Comparison of ENCODE assay signal across 15 cellular contexts in genomic region chr12:124668602-124669001, GRCh38.
DNase-seq lines count a peak whose midpoint lies in the region; TF ChIP-seq lines count a peak whose summit lies in the region.
"Had no signal": no experiment of that assay in that cellular context is flagged by ENCODE, and none has a peak within 500 bp of the region (broad histone marks: within the 10 kb centered on the region; RNA-seq: fewer than 3 reads in every experiment).

No MANE protein-coding gene starts in this region.

- no peak overlapping the region for H3K18ac ChIP-seq in trophoblast cell (ENCODE audit: low read length)
- H3K18ac ChIP-seq in mesendoderm (ENCODE audit: low read length), result no peak overlapping the region

- H4K8ac ChIP-seq in trophoblast cell (ENCODE audit: low read depth, low read length) (no peak overlapping the region), mesendoderm (ENCODE audit: low read depth, low read length) (no peak overlapping the region)

- in situ Hi-C loops in G401 (cut with HindIII; ENCODE audit: low sequenced_read_pairs), result no loop called here

- H3K79me2 ChIP-seq in trophoblast cell (ENCODE audit: control insufficient read depth, insufficient read depth, low read length, poor library complexity), result no peaks in the 10 kb centered on the region
- no peaks in the 10 kb centered on the region for H3K79me2 ChIP-seq in mesendoderm (ENCODE audit: control insufficient read depth, insufficient read depth, low read length)

- H3K4me1 ChIP-seq in trophoblast cell (ENCODE audit: control insufficient read depth in 1 of 2, insufficient read depth in 2 of 2, low read length in 2 of 2) (peaks cover 3 to 11% of the 10 kb centered on the region in 2 experiments), mesendoderm (ENCODE audit: control insufficient read depth, low read depth, low read length) (no peaks in the 10 kb centered on the region)

- H2BK5ac ChIP-seq in trophoblast cell (ENCODE audit: low read depth, low read length, poor library complexity), result no peak overlapping the region
- H2BK5ac ChIP-seq in mesendoderm (ENCODE audit: low read length), result no peak overlapping the region

- DNase-seq in G401 (ENCODE audit: low spot score) (peak; percentile 54), OCI-M1 (lab: John Stamatoyannopoulos, UW) (peak; percentile 40), fibroblast of the aortic adventitia (ENCODE audit: low read depth) (peak; percentile 67), trophoblast cell (no peak), NCI-H345 (lab: John Stamatoyannopoulos, UW) (no peak), lower leg skin (ENCODE audit: low spot score in 2 of 2) (no peak), mesendoderm (no peak), germinal center (ENCODE audit: low spot score) (no peak)
- DNase-seq: activated CD4-positive, CD25-positive, alpha-beta regulatory T cell treated with anti-CD3 and anti-CD28 coated beads, Interleukin-2, amount 50 U/mL, for 72 hours; activated naive CD8-positive, alpha-beta T cell treated with anti-CD3 and anti-CD28 coated beads, Interleukin-2, amount 10 ng/mL, durations not matched to agents 7 days and 5 days; hypothalamus; NCI-H1436; stimulated activated CD4-positive, alpha-beta T cell treated with anti-CD3 and anti-CD28 coated beads, Interleukin-1b, Interleukin-23, amount 100 ng/mL, for 48 hours had no signal

- H3K9me3 ChIP-seq in trophoblast cell (ENCODE audit: insufficient read depth, low read depth, low read length), result peaks cover 3% of the 10 kb centered on the region

- H3K56ac ChIP-seq in mesendoderm (ENCODE audit: low read length), result no peak overlapping the region

- no peak overlapping the region for H4K12ac ChIP-seq in trophoblast cell (ENCODE audit: low read depth, low read length)

- no peak overlapping the region for H3K14ac ChIP-seq in trophoblast cell (ENCODE audit: low read length)

- no peak overlapping the region for H3K4me3 ChIP-seq in fibroblast of the aortic adventitia (ENCODE audit: low read depth, low read length)
- H3K4me3 ChIP-seq in trophoblast cell (ENCODE audit: low read depth, low read length), result no peak overlapping the region
- no peak overlapping the region for H3K4me3 ChIP-seq in lower leg skin (ENCODE audit: low read depth, poor library complexity, severe bottlenecking)
- no peak overlapping the region for H3K4me3 ChIP-seq in mesendoderm (ENCODE audit: low read length)
- H3K4me3 ChIP-seq: GM12878, PC-9 had no signal

- no peak for TF ChIP-seq POLR2A in lower leg skin (IDR thresholded peaks at IDR 0.05)

- H3K4me2 ChIP-seq in trophoblast cell (ENCODE audit: low read length), result no peak overlapping the region
- no peak overlapping the region for H3K4me2 ChIP-seq in mesendoderm (ENCODE audit: low read length)
- H3K4me2 ChIP-seq: PC-9 had no signal

- no peak overlapping the region for H4K5ac ChIP-seq in mesendoderm (ENCODE audit: low read length)

- H3K79me1 ChIP-seq in trophoblast cell (ENCODE audit: low read length) (peaks cover 9% of the 10 kb centered on the region), mesendoderm (ENCODE audit: low read length) (no peaks in the 10 kb centered on the region)

- H3K9ac ChIP-seq in trophoblast cell (ENCODE audit: low read length) (no peak overlapping the region), mesendoderm (ENCODE audit: low read length) (no peak overlapping the region)

- no peak overlapping the region for H3K4ac ChIP-seq in trophoblast cell (ENCODE audit: low read depth, low read length)
- H3K4ac ChIP-seq in mesendoderm (ENCODE audit: low read depth, low read length), result no peak overlapping the region

- H2AK5ac ChIP-seq in trophoblast cell (ENCODE audit: low read length), result no peak overlapping the region
- no peak overlapping the region for H2AK5ac ChIP-seq in mesendoderm (ENCODE audit: low read length)

- H2BK12ac ChIP-seq in trophoblast cell (ENCODE audit: low read length), result peak overlapping the region; percentile 39

- H2BK15ac ChIP-seq in mesendoderm (replicated peaks; ENCODE audit: low read depth), result no peak overlapping the region

- no peak for TF ChIP-seq CTCF in fibroblast of the aortic adventitia (IDR thresholded peaks at IDR 0.05; ENCODE audit: insufficient read depth, low read length)
- TF ChIP-seq CTCF in lower leg skin (IDR thresholded peaks at IDR 0.05), result no peak

- H4K91ac ChIP-seq in trophoblast cell (ENCODE audit: low read depth, low read length), result peak overlapping the region; percentile 18

- no CpG with 5 or more reads among the region's 8 CpGs for WGBS in trophoblast cell (ENCODE audit: extremely low coverage, insufficient coverage, insufficient read length)
- 40 to 46% methylated on average over 8 of the region's 8 CpGs for WGBS in lower leg skin, 2 donors
- no CpG with 5 or more reads among the region's 8 CpGs for WGBS in mesendoderm (ENCODE audit: extremely low coverage, insufficient coverage, low lambda C conversion rate)

- H2BK120ac ChIP-seq in trophoblast cell (ENCODE audit: insufficient read depth, low read length, poor library complexity) (no peak overlapping the region), mesendoderm (ENCODE audit: low read depth, low read length) (no peak overlapping the region)

- no peaks in the 10 kb centered on the region for H3K27me3 ChIP-seq in trophoblast cell (ENCODE audit: insufficient read depth, low read length)
- H3K27me3 ChIP-seq in mesendoderm (ENCODE audit: insufficient read depth, low read length, poor library complexity), result no peaks in the 10 kb centered on the region

- H3K36me3 ChIP-seq in trophoblast cell (ENCODE audit: control insufficient read depth in 1 of 2, insufficient read depth in 2 of 2, low read length in 2 of 2), result no peaks in the 10 kb centered on the region
- no peaks in the 10 kb centered on the region for H3K36me3 ChIP-seq in mesendoderm (ENCODE audit: control insufficient read depth, insufficient read depth, low read length)

- no peak overlapping the region for H2AFZ ChIP-seq in trophoblast cell (ENCODE audit: insufficient read depth, low read length, poor library complexity)
- H2AFZ ChIP-seq: PC-9 had no signal

- no peak overlapping the region for H3K23ac ChIP-seq in trophoblast cell (ENCODE audit: low read length)
- H3K23ac ChIP-seq in mesendoderm (ENCODE audit: low read length), result no peak overlapping the region

- intact Hi-C loops in lower leg skin (cut with DNase I; ENCODE audit: low total_unique reads), result no loop called here

- H3K27ac ChIP-seq in trophoblast cell (ENCODE audit: low read depth, low read length), result no peak overlapping the region
- no peak overlapping the region for H3K27ac ChIP-seq in mesendoderm (ENCODE audit: low read depth, low read length)
- H3K27ac ChIP-seq: PC-9 had no signal

Comparison
In these comparisons a context has a peak if more than half of its experiments do, and no peak if none do; other contexts are left out.
1. DNase-seq: peak in G401 (single experiment), OCI-M1 (single experiment) and fibroblast of the aortic adventitia (single experiment); none in trophoblast cell (0 of 2), NCI-H345 (single experiment), lower leg skin (0 of 2), mesendoderm (single experiment) and germinal center (single experiment).